1 cellular context compared by ENCODE assay signal in the genomic region with DNA sequence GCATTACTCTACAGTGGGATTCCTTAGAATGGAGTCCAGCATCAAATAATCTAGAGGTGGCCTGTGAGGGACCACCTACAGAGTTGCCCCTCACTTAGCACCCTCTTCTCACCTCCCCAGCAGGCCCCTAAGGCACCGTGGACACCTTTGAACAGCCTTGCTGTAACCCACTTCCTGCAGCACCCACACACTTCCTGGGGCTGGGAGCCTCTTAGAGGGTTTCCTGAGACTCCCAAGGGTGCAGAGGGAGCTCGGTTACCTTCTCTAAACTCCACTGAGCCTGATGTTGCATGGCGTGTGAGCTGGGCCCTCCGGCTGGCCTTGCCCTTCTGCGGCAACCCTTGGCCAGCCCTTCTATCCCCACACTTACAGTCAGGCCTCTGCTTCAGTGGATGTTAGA.
TF ChIP-seq lines count a peak whose summit lies in the region.

No MANE protein-coding gene starts in this region.

TF ChIP-seq in GM12878, 131 proteins besides CTCF, POLR2A, EP300 and RAD21 (continued from another document):
- TF ChIP-seq, protein P1, sequence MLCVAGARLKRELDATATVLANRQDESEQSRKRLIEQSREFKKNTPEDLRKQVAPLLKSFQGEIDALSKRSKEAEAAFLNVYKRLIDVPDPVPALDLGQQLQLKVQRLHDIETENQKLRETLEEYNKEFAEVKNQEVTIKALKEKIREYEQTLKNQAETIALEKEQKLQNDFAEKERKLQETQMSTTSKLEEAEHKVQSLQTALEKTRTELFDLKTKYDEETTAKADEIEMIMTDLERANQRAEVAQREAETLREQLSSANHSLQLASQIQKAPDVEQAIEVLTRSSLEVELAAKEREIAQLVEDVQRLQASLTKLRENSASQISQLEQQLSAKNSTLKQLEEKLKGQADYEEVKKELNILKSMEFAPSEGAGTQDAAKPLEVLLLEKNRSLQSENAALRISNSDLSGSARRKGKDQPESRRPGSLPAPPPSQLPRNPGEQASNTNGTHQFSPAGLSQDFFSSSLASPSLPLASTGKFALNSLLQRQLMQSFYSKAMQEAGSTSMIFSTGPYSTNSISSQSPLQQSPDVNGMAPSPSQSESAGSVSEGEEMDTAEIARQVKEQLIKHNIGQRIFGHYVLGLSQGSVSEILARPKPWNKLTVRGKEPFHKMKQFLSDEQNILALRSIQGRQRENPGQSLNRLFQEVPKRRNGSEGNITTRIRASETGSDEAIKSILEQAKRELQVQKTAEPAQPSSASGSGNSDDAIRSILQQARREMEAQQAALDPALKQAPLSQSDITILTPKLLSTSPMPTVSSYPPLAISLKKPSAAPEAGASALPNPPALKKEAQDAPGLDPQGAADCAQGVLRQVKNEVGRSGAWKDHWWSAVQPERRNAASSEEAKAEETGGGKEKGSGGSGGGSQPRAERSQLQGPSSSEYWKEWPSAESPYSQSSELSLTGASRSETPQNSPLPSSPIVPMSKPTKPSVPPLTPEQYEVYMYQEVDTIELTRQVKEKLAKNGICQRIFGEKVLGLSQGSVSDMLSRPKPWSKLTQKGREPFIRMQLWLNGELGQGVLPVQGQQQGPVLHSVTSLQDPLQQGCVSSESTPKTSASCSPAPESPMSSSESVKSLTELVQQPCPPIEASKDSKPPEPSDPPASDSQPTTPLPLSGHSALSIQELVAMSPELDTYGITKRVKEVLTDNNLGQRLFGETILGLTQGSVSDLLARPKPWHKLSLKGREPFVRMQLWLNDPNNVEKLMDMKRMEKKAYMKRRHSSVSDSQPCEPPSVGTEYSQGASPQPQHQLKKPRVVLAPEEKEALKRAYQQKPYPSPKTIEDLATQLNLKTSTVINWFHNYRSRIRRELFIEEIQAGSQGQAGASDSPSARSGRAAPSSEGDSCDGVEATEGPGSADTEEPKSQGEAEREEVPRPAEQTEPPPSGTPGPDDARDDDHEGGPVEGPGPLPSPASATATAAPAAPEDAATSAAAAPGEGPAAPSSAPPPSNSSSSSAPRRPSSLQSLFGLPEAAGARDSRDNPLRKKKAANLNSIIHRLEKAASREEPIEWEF (IDR thresholded peaks at IDR 0.05; ENCODE audit: insufficient replicate concordance, low read depth, low read length): no peak
- TF ChIP-seq, protein P2, sequence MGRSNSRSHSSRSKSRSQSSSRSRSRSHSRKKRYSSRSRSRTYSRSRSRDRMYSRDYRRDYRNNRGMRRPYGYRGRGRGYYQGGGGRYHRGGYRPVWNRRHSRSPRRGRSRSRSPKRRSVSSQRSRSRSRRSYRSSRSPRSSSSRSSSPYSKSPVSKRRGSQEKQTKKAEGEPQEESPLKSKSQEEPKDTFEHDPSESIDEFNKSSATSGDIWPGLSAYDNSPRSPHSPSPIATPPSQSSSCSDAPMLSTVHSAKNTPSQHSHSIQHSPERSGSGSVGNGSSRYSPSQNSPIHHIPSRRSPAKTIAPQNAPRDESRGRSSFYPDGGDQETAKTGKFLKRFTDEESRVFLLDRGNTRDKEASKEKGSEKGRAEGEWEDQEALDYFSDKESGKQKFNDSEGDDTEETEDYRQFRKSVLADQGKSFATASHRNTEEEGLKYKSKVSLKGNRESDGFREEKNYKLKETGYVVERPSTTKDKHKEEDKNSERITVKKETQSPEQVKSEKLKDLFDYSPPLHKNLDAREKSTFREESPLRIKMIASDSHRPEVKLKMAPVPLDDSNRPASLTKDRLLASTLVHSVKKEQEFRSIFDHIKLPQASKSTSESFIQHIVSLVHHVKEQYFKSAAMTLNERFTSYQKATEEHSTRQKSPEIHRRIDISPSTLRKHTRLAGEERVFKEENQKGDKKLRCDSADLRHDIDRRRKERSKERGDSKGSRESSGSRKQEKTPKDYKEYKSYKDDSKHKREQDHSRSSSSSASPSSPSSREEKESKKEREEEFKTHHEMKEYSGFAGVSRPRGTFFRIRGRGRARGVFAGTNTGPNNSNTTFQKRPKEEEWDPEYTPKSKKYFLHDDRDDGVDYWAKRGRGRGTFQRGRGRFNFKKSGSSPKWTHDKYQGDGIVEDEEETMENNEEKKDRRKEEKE (IDR thresholded peaks at IDR 0.05): no peak
- no peak for TF ChIP-seq ATF7 (IDR thresholded peaks at IDR 0.05; ENCODE audit: low read depth)
- TF ChIP-seq BMI1 (IDR thresholded peaks at IDR 0.05; ENCODE audit: borderline replicate concordance): no peak
- no peak for TF ChIP-seq ZNF24 (IDR thresholded peaks at IDR 0.05)
- TF ChIP-seq, protein P3, sequence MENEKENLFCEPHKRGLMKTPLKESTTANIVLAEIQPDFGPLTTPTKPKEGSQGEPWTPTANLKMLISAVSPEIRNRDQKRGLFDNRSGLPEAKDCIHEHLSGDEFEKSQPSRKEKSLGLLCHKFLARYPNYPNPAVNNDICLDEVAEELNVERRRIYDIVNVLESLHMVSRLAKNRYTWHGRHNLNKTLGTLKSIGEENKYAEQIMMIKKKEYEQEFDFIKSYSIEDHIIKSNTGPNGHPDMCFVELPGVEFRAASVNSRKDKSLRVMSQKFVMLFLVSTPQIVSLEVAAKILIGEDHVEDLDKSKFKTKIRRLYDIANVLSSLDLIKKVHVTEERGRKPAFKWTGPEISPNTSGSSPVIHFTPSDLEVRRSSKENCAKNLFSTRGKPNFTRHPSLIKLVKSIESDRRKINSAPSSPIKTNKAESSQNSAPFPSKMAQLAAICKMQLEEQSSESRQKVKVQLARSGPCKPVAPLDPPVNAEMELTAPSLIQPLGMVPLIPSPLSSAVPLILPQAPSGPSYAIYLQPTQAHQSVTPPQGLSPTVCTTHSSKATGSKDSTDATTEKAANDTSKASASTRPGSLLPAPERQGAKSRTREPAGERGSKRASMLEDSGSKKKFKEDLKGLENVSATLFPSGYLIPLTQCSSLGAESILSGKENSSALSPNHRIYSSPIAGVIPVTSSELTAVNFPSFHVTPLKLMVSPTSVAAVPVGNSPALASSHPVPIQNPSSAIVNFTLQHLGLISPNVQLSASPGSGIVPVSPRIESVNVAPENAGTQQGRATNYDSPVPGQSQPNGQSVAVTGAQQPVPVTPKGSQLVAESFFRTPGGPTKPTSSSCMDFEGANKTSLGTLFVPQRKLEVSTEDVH (IDR thresholded peaks at IDR 0.05; ENCODE audit: low read depth, partially characterized antibody): no peak
- TF ChIP-seq MYC (IDR thresholded peaks at IDR 0.05; ENCODE audit: insufficient read depth, insufficient read length, insufficient replicate concordance, low read length, severe bottlenecking): no peak
TF ChIP-seq in GM12878: peak in this region for 19.
